15 cellular contexts compared by ENCODE assay signal in genomic region chr20:24718696-24719095, GRCh38.
DNase-seq lines count a peak whose midpoint lies in the region; ATAC-seq and TF ChIP-seq lines count a peak whose summit lies in the region.
"Had no signal": no experiment of that assay in that cellular context is flagged by ENCODE, and none has a peak within 500 bp of the region (broad histone marks: within the 10 kb centered on the region; RNA-seq: fewer than 3 reads in every experiment).

No MANE protein-coding gene starts in this region.

- no CpG with 5 or more reads among the region's 1 CpG for WGBS in mesendoderm (ENCODE audit: extremely low coverage, insufficient coverage, low lambda C conversion rate)

- 0 out of 3 replicates have a peak, but pooled peaks have one; percentile 17 for ATAC-seq in RWPE2 (ENCODE audit: low read depth)
- no peak for ATAC-seq in HG03571 (IDR thresholded peaks at IDR 0.05; ENCODE audit: unreplicated experiment)
- ATAC-seq: sciatic nerve had no signal

- no peak overlapping the region for H3K4ac ChIP-seq in mesendoderm (ENCODE audit: low read depth, low read length)

- no peak overlapping the region for H3K23ac ChIP-seq in mesendoderm (ENCODE audit: low read length)

- H3K27me3 ChIP-seq in RWPE2 (ENCODE audit: insufficient read depth, poor library complexity, severe bottlenecking) (peaks cover 16% of the 10 kb centered on the region), mesendoderm (ENCODE audit: insufficient read depth, low read length, poor library complexity) (no peaks in the 10 kb centered on the region)
- H3K27me3 ChIP-seq: BLaER1 had no signal

- no peak overlapping the region for H3K4me2 ChIP-seq in mesendoderm (ENCODE audit: low read length)
- H3K4me2 ChIP-seq: BLaER1 had no signal

- H3K79me1 ChIP-seq in mesendoderm (ENCODE audit: low read length), result no peaks in the 10 kb centered on the region

- TF ChIP-seq CTCF in RWPE2 (IDR thresholded peaks at IDR 0.05; ENCODE audit: poor library complexity, severe bottlenecking), result no peak

- H2BK5ac ChIP-seq in mesendoderm (ENCODE audit: low read length), result no peak overlapping the region

- DNase-seq in DMS79 treated with DMSO at 0.1 percent for 48 hours (lab: John Stamatoyannopoulos, UW), result peak; percentile 19
- no peak for DNase-seq in DMS79 (lab: John Stamatoyannopoulos, UW)
- DNase-seq in NCI-H1092 treated with DMSO at 0.1 percent for 48 hours (lab: John Stamatoyannopoulos, UW), result peak; percentile 46
- DNase-seq in RWPE2 (ENCODE audit: low spot score), result peak; percentile 17
- DNase-seq in mesendoderm, result peak; percentile 16
- no peak for DNase-seq in NCI-H2196 treated with DMSO at 0.1 percent for 48 hours (lab: John Stamatoyannopoulos, UW; ENCODE audit: unreplicated experiment)
- no peak for DNase-seq in glomerular visceral epithelial cell (ENCODE audit: extremely low spot score)
- DNase-seq: NCI-H2227 treated with DMSO at 0.1 percent for 48 hours; occipital lobe; stimulated activated CD4-positive, alpha-beta T cell treated with anti-CD3 and anti-CD28 coated beads, Interleukin-1b, Interleukin-23, amount 100 ng/mL, for 48 hours; T1000 had no signal

- H3K36me3 ChIP-seq in RWPE2 (ENCODE audit: low read depth), result no peaks in the 10 kb centered on the region
- H3K36me3 ChIP-seq in mesendoderm (ENCODE audit: control insufficient read depth, insufficient read depth, low read length), result no peaks in the 10 kb centered on the region
- H3K36me3 ChIP-seq: BLaER1 had no signal

- no peak overlapping the region for H3K56ac ChIP-seq in mesendoderm (ENCODE audit: low read length)

- H4K5ac ChIP-seq in mesendoderm (ENCODE audit: low read length), result no peak overlapping the region

- H3K4me1 ChIP-seq in RWPE2 (ENCODE audit: insufficient read depth, poor library complexity, severe bottlenecking) (no peaks in the 10 kb centered on the region), mesendoderm (ENCODE audit: control insufficient read depth, low read depth, low read length) (no peaks in the 10 kb centered on the region)

- no peak overlapping the region for H2BK120ac ChIP-seq in mesendoderm (ENCODE audit: low read depth, low read length)

- H3K9ac ChIP-seq in mesendoderm (ENCODE audit: low read length), result no peak overlapping the region
- H3K9ac ChIP-seq: BLaER1 had no signal

- no peak overlapping the region for H2BK15ac ChIP-seq in mesendoderm (replicated peaks; ENCODE audit: low read depth)

- no peaks in the 10 kb centered on the region for H3K9me3 ChIP-seq in RWPE2 (ENCODE audit: severe bottlenecking)

- no peak overlapping the region for H3K27ac ChIP-seq in RWPE2 (ENCODE audit: poor library complexity, severe bottlenecking)
- H3K27ac ChIP-seq in mesendoderm (ENCODE audit: low read depth, low read length), result no peak overlapping the region
- H3K27ac ChIP-seq: BLaER1, SK-N-MC had no signal

- no peak overlapping the region for H3K18ac ChIP-seq in mesendoderm (ENCODE audit: low read length)

- H3K4me3 ChIP-seq in RWPE2 (ENCODE audit: severe bottlenecking) (no peak overlapping the region), mesendoderm (ENCODE audit: low read length) (no peak overlapping the region)
- H3K4me3 ChIP-seq: BLaER1, SK-N-MC had no signal

- H2AK5ac ChIP-seq in mesendoderm (ENCODE audit: low read length), result no peak overlapping the region

- no peak overlapping the region for H4K8ac ChIP-seq in mesendoderm (ENCODE audit: low read depth, low read length)

- no peaks in the 10 kb centered on the region for H3K79me2 ChIP-seq in mesendoderm (ENCODE audit: control insufficient read depth, insufficient read depth, low read length)

Comparison
In these comparisons a context has a peak if more than half of its experiments do, and no peak if none do; other contexts are left out.
1. DNase-seq: peak in DMS79 treated with DMSO at 0.1 percent for 48 hours (single experiment), NCI-H1092 treated with DMSO at 0.1 percent for 48 hours (single experiment), RWPE2 (single experiment) and mesendoderm (single experiment); none in DMS79 (single experiment), NCI-H2196 treated with DMSO at 0.1 percent for 48 hours (single experiment) and glomerular visceral epithelial cell (single experiment).